In genomic region chr1:116853680-116854191, GRCh38 we compare ENCODE assay signal across 7 cellular contexts. TPM values are rescaled to one million over a fixed set of nuclear protein-coding genes. Genes with fewer than 3 reads are reported as not detected.
DNase-seq lines count a peak whose midpoint lies in the region; ATAC-seq, FAIRE-seq and TF ChIP-seq lines count a peak whose summit lies in the region.

No MANE protein-coding gene starts in this region.

- H3K9me3 ChIP-seq in liver (ENCODE audit: control insufficient read depth in 4 of 4, low read length in 3 of 4): no peaks in the 10 kb centered on the region

- peak; percentile 84 for FAIRE-seq in H54 (lab: Jason Lieb, UNC)

- no peak for TF ChIP-seq POLR2A in H54 (IDR thresholded peaks at IDR 0.05; ENCODE audit: low read depth, low read length)

- ATAC-seq in HG03442 (IDR thresholded peaks at IDR 0.05; ENCODE audit: unreplicated experiment): no peak

- WGBS in liver: 25% methylated on average over 3 of the region's 3 CpGs

- TF ChIP-seq CTCF in astrocyte of the cerebellum (IDR thresholded peaks at IDR 0.05; ENCODE audit: low read depth, low read length, missing control alignments): no peak
- TF ChIP-seq CTCF in liver (IDR thresholded peaks at IDR 0.05; ENCODE audit: low read depth, low read length, missing input control): no peak

- peaks cover 0 to 4% (median 0%) of the 10 kb centered on the region in 4 donors for H3K4me1 ChIP-seq in liver (ENCODE audit: control insufficient read depth in 4 of 4, insufficient read depth in 4 of 4, low read length in 3 of 4)

- H3K27ac ChIP-seq in liver (ENCODE audit: low read depth in 1 of 2, low read length in 2 of 2): no peak overlapping the region

- H3K9ac ChIP-seq in liver (ENCODE audit: low read depth in 1 of 2, low read length in 2 of 2): no peak overlapping the region

- no peaks in the 10 kb centered on the region for H3K27me3 ChIP-seq in liver (ENCODE audit: control insufficient read depth in 4 of 4, insufficient read depth in 4 of 4, low read length in 3 of 4)

- H3K4me3 ChIP-seq in astrocyte of the cerebellum (ENCODE audit: low read depth, low read length): no peak overlapping the region
- H3K4me3 ChIP-seq in liver (ENCODE audit: low read depth in 1 of 3, low read length in 3 of 3): no peak overlapping the region

- peak in 1 of 2 donors; percentile 28 for TF ChIP-seq RAD21 in liver (IDR thresholded peaks at IDR 0.05)

- no peaks in the 10 kb centered on the region for H3K36me3 ChIP-seq in liver (ENCODE audit: control insufficient read depth in 4 of 4, insufficient read depth in 3 of 4, low read depth in 1 of 4, low read length in 3 of 4)

- in situ Hi-C loops in astrocyte of the cerebellum (cut with HindIII; ENCODE audit: low sequenced_read_pairs): no loop called here

- DNase-seq in H54 (ENCODE audit: insufficient read length, low spot score): peak; percentile 67
- peak; percentile 41 for DNase-seq in NCI-H2029 (lab: John Stamatoyannopoulos, UW)
- DNase-seq in astrocyte of the cerebellum (ENCODE audit: low read depth): peak; percentile 78
- no peak for DNase-seq in stimulated activated CD4-positive, alpha-beta T cell treated with anti-CD3 and anti-CD28 coated beads, Interleukin-2, amount 100 ng/mL, for 24 hours
- DNase-seq in superior temporal gyrus (ENCODE audit: extremely low spot score): no peak

TF ChIP-seq in liver, 16 proteins besides CTCF, POLR2A, EP300 and RAD21:
- TF ChIP-seq RXRA (IDR thresholded peaks at IDR 0.05) (peak; percentile 19 to 36), FOXA1 (IDR thresholded peaks at IDR 0.05) (peak; percentile 0), ATF3 (IDR thresholded peaks at IDR 0.05) (peak; percentile 73), YY1 (IDR thresholded peaks at IDR 0.05) (peak; percentile 10), MAX (IDR thresholded peaks at IDR 0.05) (no peak), REST (IDR thresholded peaks at IDR 0.05) (peak; percentile 24), SP1 (IDR thresholded peaks at IDR 0.05) (peak; percentile 77), EGR1 (IDR thresholded peaks at IDR 0.05; ENCODE audit: low read depth in 2 of 2) (no peak), FOXA2 (IDR thresholded peaks at IDR 0.05) (peak; percentile 88), HNF4A (conservative IDR thresholded peaks at IDR 0.05) (peak; percentile 51 to 58), JUND (IDR thresholded peaks at IDR 0.05) (peak; percentile 91 to 92)

RNA-seq across cellular contexts. Expression of gene PTGFRN, which starts 56.0 kb away (rescaled TPM):
- 10 to 100 TPM in 1 of 2 donors, 1 to 10 TPM in 1; 6.4 to 12.6 TPM for total RNA-seq in liver
- 1 to 10 TPM; 5.4 to 8.0 TPM for polyA plus RNA-seq in liver

Comparison
In these comparisons a context has a peak if more than half of its experiments do, and no peak if none do; other contexts are left out.
1. DNase-seq: peak in H54 (single experiment), NCI-H2029 (single experiment) and astrocyte of the cerebellum (single experiment); none in stimulated activated CD4-positive, alpha-beta T cell treated with anti-CD3 and anti-CD28 coated beads, Interleukin-2, amount 100 ng/mL, for 24 hours (0 of 2) and superior temporal gyrus (single experiment).